8 cellular contexts compared by ENCODE assay signal in the genomic region with DNA sequence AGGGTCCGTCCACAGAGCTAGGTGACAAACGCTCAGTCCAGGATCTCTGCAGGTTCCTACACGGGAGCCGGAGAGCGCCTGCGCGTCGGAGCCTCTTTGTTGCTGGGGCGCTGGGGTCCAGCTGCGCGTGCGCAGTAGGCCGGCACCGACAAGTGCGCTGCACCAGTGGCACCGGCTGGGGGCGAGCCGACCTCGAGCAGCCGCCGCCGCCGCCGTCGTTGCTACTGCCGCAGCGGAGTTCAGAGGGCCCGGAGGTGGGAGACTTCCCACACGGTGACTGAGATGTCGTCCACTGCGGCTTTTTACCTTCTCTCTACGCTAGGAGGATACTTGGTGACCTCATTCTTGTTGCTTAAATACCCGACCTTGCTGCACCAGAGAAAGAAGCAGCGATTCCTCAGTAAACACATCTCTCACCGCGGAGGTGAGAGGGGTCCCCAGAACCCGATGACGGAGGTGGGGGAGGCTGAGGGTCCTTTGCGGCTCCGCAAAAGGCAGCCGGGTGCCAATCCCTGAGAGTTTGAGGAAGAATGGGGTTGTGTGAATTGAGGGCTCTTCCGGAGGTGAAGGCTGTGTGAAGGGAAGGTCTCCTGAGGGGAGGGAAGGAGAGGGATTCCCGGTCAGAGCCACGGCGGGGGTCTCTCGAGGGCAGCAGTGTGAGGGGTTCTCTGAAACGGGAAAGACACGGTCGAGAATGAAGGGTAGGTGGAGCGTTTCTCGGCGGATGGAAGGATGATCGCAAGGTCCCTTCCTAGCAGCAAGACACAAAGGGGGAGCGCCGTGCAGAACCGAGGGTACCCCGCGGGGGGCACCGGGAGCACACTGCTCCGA. TPM values are rescaled to one million over a fixed set of nuclear protein-coding genes. Genes with fewer than 3 reads are reported as not detected.
A peak's percentile ranks its signal among the peaks of the same experiment; 100 is the strongest.
DNase-seq lines count a peak whose midpoint lies in the region; ATAC-seq and TF ChIP-seq lines count a peak whose summit lies in the region.

A gene (plus strand): TSS at position 184 of the 831 bp plus-strand sequence. CDS start 99 bp downstream, at position 283.

- no peak for TF ChIP-seq POLR2A in lower leg skin (IDR thresholded peaks at IDR 0.05)

- peaks cover 13% of the 10 kb centered on the region for H3K4me1 Mint-ChIP-seq in CD8-positive, alpha-beta T cell (ENCODE audit: low read depth)

- peak within 1 kb of the TSS; percentile 91 to 99 for H3K9ac ChIP-seq in duodenal mucosa (ENCODE audit: low read depth in 1 of 2, low read length in 2 of 2)

- no peaks in the 10 kb centered on the region for H3K36me3 ChIP-seq in CD8-positive, alpha-beta T cell (ENCODE audit: insufficient read depth, low read length)
- no peaks in the 10 kb centered on the region for H3K36me3 ChIP-seq in duodenal mucosa (ENCODE audit: control insufficient read depth in 1 of 2, insufficient read depth in 2 of 2, low read length in 2 of 2)

- H3K36me3 Mint-ChIP-seq in CD8-positive, alpha-beta T cell: peaks cover 6% of the 10 kb centered on the region

- TF ChIP-seq CTCF in CD8-positive, alpha-beta T cell (IDR thresholded peaks at IDR 0.05): peak; percentile 71
- TF ChIP-seq CTCF in lower leg skin (IDR thresholded peaks at IDR 0.05): no peak

- peak within 1 kb of the TSS; percentile 91 for H3K27ac ChIP-seq in CD8-positive, alpha-beta T cell (ENCODE audit: low read depth, low read length)
- H3K27ac ChIP-seq in duodenal mucosa (ENCODE audit: low read depth, low read length): no peak within 1 kb of the TSS

- 0 to 1% methylated on average over 58 to 60 of the region's 60 CpGs for WGBS in lower leg skin, 2 donors

- H3K27ac Mint-ChIP-seq in CD8-positive, alpha-beta T cell: peak within 1 kb of the TSS; percentile 99

- H3K9me3 ChIP-seq in CD8-positive, alpha-beta T cell (ENCODE audit: low read length): no peaks in the 10 kb centered on the region
- no peaks in the 10 kb centered on the region for H3K9me3 ChIP-seq in duodenal mucosa (ENCODE audit: control insufficient read depth in 1 of 2, low read length in 2 of 2)

- intact Hi-C loops in CD8-positive, alpha-beta T cell (cut with DNase I, micrococcal nuclease): loop anchor here (1.0 to 10.0 kb wide), 9 partner anchors 10 to 1963 kb away; a partner anchor contains a TSS
- intact Hi-C loops in lower leg skin (cut with DNase I; ENCODE audit: low total_unique reads): no loop called here

- H3K4me3 Mint-ChIP-seq in CD8-positive, alpha-beta T cell: peak within 1 kb of the TSS; percentile 98

- POLR2A ChIA-PET in CD8-positive, alpha-beta T cell (lab: Charles Lee): interaction anchor here (1.0 to 2.2 kb wide), 4 partner anchors 10 to 109 kb away, joined by 3 to 23 read pairs (median 6); a partner anchor contains a TSS

- CTCF ChIA-PET in CD8-positive, alpha-beta T cell (lab: Charles Lee): interaction anchor here (0.6 to 1.3 kb wide), 3 partner anchors 9 to 112 kb away, joined by 3 to 9 read pairs (median 3); no protein-coding TSS in a partner anchor

- H3K27me3 ChIP-seq in CD8-positive, alpha-beta T cell (ENCODE audit: insufficient read depth, low read length): no peaks in the 10 kb centered on the region
- H3K27me3 ChIP-seq in duodenal mucosa (ENCODE audit: control insufficient read depth in 1 of 2, insufficient read depth in 2 of 2, low read length in 2 of 2): no peaks in the 10 kb centered on the region

- H3K4me1 ChIP-seq in CD8-positive, alpha-beta T cell (ENCODE audit: insufficient read depth, low read length): peaks cover 4% of the 10 kb centered on the region
- no peaks in the 10 kb centered on the region for H3K4me1 ChIP-seq in duodenal mucosa (ENCODE audit: control insufficient read depth in 1 of 2, insufficient read depth in 2 of 2, low read length in 2 of 2)

- peak; percentile 94 to 98 (median 96) for DNase-seq in CD8-positive, alpha-beta T cell
- DNase-seq in NCI-H748 treated with DMSO at 0.1 percent for 48 hours (lab: John Stamatoyannopoulos, UW) (peak; percentile 92), lower leg skin (ENCODE audit: low spot score in 2 of 2) (peak; percentile 88 to 98)
- DNase-seq in activated CD4-positive, alpha-beta T cell treated with anti-CD3 and anti-CD28 coated beads, Interleukin-2, amount 50 U/mL, for 48 hours: peak; percentile 96 to 97
- DNase-seq in stimulated activated CD4-positive, alpha-beta T cell treated with anti-CD3 and anti-CD28 coated beads, Interleukin-4, amount 100 ng/mL, for 4 hours: peak; percentile 97 to 98

- no peaks in the 10 kb centered on the region for H3K9me3 Mint-ChIP-seq in CD8-positive, alpha-beta T cell

- H3K4me3 ChIP-seq in CD8-positive, alpha-beta T cell (ENCODE audit: low read depth, low read length): peak within 1 kb of the TSS; percentile 97
- H3K4me3 ChIP-seq in duodenal mucosa (ENCODE audit: low read depth in 1 of 2, low read length in 2 of 2) (peak within 1 kb of the TSS; percentile 84 to 90), lower leg skin (ENCODE audit: low read depth, poor library complexity, severe bottlenecking) (peak within 1 kb of the TSS; percentile 85)

- H3K27me3 Mint-ChIP-seq in CD8-positive, alpha-beta T cell (ENCODE audit: low read depth): no peaks in the 10 kb centered on the region

- peak; percentile 96 for ATAC-seq in CD8-positive, alpha-beta T cell
- ATAC-seq in GM19438 (IDR thresholded peaks at IDR 0.05; ENCODE audit: low read depth, unreplicated experiment) (peak; percentile 96), HG03571 (IDR thresholded peaks at IDR 0.05; ENCODE audit: unreplicated experiment) (peak; percentile 97)

RNA-seq across cellular contexts. Expression of the gene that starts here (rescaled TPM):
- total RNA-seq in CD8-positive, alpha-beta T cell: 1 to 10 TPM; 1.1 to 1.8 TPM
- 10 to 100 TPM in 1 of 4 donors, 1 to 10 TPM in 3; 1.0 to 14.0 (median 3.8) TPM for total RNA-seq in lower leg skin
